Comparison of ENCODE assay signal across 36 cellular contexts in the genomic region with DNA sequence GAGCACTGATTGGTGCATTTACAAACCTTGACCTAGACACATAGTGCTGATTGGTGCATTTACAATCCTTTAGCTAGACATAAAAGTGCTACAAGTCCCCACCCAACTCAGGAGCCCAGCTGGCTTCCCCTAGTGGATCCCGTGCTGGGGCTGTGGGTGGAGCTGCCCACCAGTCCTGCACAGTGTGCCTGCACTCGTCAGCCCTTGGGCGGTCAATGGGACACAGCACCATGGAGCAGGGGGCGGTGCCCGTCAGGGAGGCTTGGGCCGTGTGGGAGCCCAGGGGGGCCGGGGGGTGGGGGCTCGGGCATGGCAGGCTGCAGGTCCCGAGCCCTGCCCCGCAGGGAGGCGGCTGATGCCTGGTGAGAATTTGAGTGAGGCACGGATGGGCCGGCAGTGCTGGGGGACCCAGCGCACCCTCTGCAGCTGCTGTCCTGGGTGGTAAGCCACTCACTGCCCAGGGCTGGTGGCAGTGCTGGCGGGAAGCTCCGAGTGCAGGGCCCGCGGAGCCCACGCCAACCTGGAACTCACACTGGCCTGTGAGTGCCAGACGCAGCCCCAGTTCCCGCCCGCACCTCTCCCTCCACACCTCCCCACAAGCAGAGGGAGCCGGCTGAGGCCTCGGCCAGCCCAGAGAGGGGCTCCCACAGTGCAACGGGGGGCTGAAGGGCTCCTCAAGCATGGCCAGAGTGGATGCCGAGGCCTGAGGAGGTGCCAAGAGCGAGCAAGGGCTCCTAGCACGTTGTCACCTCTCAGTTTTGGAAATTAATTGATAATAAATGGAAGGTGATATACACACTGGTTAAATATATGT.
"Had no signal": no experiment of that assay in that cellular context is flagged by ENCODE, and none has a peak within 500 bp of the region (broad histone marks: within the 10 kb centered on the region; RNA-seq: fewer than 3 reads in every experiment).

No MANE protein-coding gene starts in this region.

- H3K4me1 Mint-ChIP-seq: activated T-helper 17 cell treated with anti-CD3 and anti-CD28 coated beads, Interleukin-2, amount 50 U/mL, for 72 hours had no signal

- H3K27me3 Mint-ChIP-seq: activated B cell treated with CpG ODN at 0.5 μM for 24 hours; activated CD4-positive, alpha-beta memory T cell treated with anti-CD3 and anti-CD28 coated beads for 36 hours; activated CD4-positive, alpha-beta T cell treated with anti-CD3 and anti-CD28 coated beads, Interleukin-2, amount 10 ng/mL, durations not matched to agents 24 days and 14 days; activated CD8-positive, alpha-beta T cell treated with anti-CD3 and anti-CD28 coated beads for 36 hours; activated naive CD8-positive, alpha-beta T cell treated with anti-CD3 and anti-CD28 coated beads for 36 hours; activated T-helper 17 cell treated with anti-CD3 and anti-CD28 coated beads, Interleukin-2, amount 50 U/mL, for 72 hours had no signal

- ATAC-seq: activated CD8-positive, alpha-beta T cell treated with anti-CD3 and anti-CD28 coated beads for 36 hours; activated naive CD4-positive, alpha-beta T cell treated with anti-CD3 and anti-CD28 coated beads, Interleukin-2, amount 50 U/mL, for 72 hours; activated T-cell treated with anti-CD3 and anti-CD28 coated beads, Interleukin-2, amount 50 U/mL, for 4 hours; activated T-cell treated with anti-CD3 and anti-CD28 coated beads, Interleukin-2, amount 50 U/mL, for 72 hours; activated T-helper 17 cell treated with anti-CD3 and anti-CD28 coated beads, Interleukin-2, amount 50 U/mL, for 72 hours; body of pancreas had no signal

- DNase-seq: activated B cell treated with CpG ODN at 0.5 μM for 24 hours; activated CD4-positive, alpha-beta memory T cell treated with anti-CD3 and anti-CD28 coated beads for 36 hours; activated CD4-positive, alpha-beta T cell treated with anti-CD3 and anti-CD28 coated beads for 4 hours; activated CD4-positive, alpha-beta T cell treated with anti-CD3 and anti-CD28 coated beads, Interleukin-2, amount 10 ng/mL, durations not matched to agents 24 days and 14 days; activated CD4-positive, alpha-beta T cell treated with anti-CD3 and anti-CD28 coated beads, Interleukin-2, amount 50 U/mL, for 1 hour; activated CD4-positive, alpha-beta T cell treated with anti-CD3 and anti-CD28 coated beads, Interleukin-2, amount 50 U/mL, for 4 hours; activated CD4-positive, CD25-positive, alpha-beta regulatory T cell treated with anti-CD3 and anti-CD28 coated beads, Interleukin-2, amount 50 U/mL, for 72 hours; activated CD8-positive, alpha-beta memory T cell treated with anti-CD3 and anti-CD28 coated beads, Interleukin-2, amount 50 U/mL, for 4 hours; activated CD8-positive, alpha-beta T cell treated with anti-CD3 and anti-CD28 coated beads for 36 hours; activated effector memory CD4-positive, alpha-beta T cell treated with anti-CD3 and anti-CD28 coated beads, Interleukin-2, amount 50 U/mL, for 16 hours; activated gamma-delta T cell treated with Interleukin-2 at 50 U/mL for 16 hours; activated naive CD4-positive, alpha-beta T cell; activated naive CD4-positive, alpha-beta T cell treated with anti-CD3 and anti-CD28 coated beads for 36 hours; activated naive CD4-positive, alpha-beta T cell treated with anti-CD3 and anti-CD28 coated beads, Interleukin-2, amount 50 U/mL, for 16 hours; activated naive CD8-positive, alpha-beta T cell treated with anti-CD3 and anti-CD28 coated beads for 36 hours; activated T-cell treated with anti-CD3 and anti-CD28 coated beads for 4 hours; activated T-cell treated with anti-CD3 and anti-CD28 coated beads, Interleukin-2, amount 50 U/mL, for 1 hour; activated T-cell treated with anti-CD3 and anti-CD28 coated beads, Interleukin-2, amount 50 U/mL, for 4 hours; activated T-cell treated with anti-CD3 and anti-CD28 coated beads, Interleukin-2, amount 50 U/mL, for 72 hours; adrenal gland; amniotic stem cell; aorta; body of pancreas; brain microvascular endothelial cell; caudate nucleus; SW 1271; T-helper 1 cell; T-helper 2 cell; T-helper 9 cell had no signal

- H3K36me3 ChIP-seq: adrenal gland, brain microvascular endothelial cell, breast epithelium had no signal

- H3K4me3 Mint-ChIP-seq: activated B cell treated with CpG ODN at 0.5 μM for 24 hours; activated CD4-positive, alpha-beta memory T cell treated with anti-CD3 and anti-CD28 coated beads for 36 hours; activated CD4-positive, alpha-beta T cell treated with anti-CD3 and anti-CD28 coated beads, Interleukin-2, amount 10 ng/mL, durations not matched to agents 24 days and 14 days; activated CD8-positive, alpha-beta T cell treated with anti-CD3 and anti-CD28 coated beads for 36 hours; activated naive CD4-positive, alpha-beta T cell treated with anti-CD3 and anti-CD28 coated beads for 36 hours; activated naive CD8-positive, alpha-beta T cell treated with anti-CD3 and anti-CD28 coated beads for 36 hours; activated T-cell treated with anti-CD3 and anti-CD28 coated beads, Interleukin-2, amount 50 U/mL, for 4 hours; activated T-cell treated with anti-CD3 and anti-CD28 coated beads, Interleukin-2, amount 50 U/mL, for 72 hours; activated T-helper 1 cell treated with anti-CD3 and anti-CD28 coated beads, Interleukin-12 subunit alpha, Interleukin-12 subunit beta, Interleukin-2, Interleukin-4 antibody, amounts not matched to agents 30 ng/mL and 10 ng/mL and 1 ng/mL, durations not matched to agents 14 hours and 24 hours and 36 hours; activated T-helper 17 cell treated with anti-CD3 and anti-CD28 coated beads, Interleukin-2, amount 50 U/mL, for 72 hours; T-helper 1 cell treated with Interleukin-12 subunit alpha and Interleukin-12 subunit beta and Interleukin-4 antibody, amounts not matched to agents 30 μg/mL and 1 μg/mL, for 36 hours; T-helper 2 cell treated with Interferon-gamma antibody and Interleukin-4, amounts not matched to agents 5 μg/mL and 100 μg/mL, for 36 hours had no signal

- H3K27ac ChIP-seq: adrenal gland, body of pancreas, brain microvascular endothelial cell, breast epithelium, VCaP had no signal

- H3K27me3 ChIP-seq: adrenal gland, body of pancreas, brain microvascular endothelial cell, breast epithelium had no signal

- H3K27ac Mint-ChIP-seq: activated B cell treated with CpG ODN at 0.5 μM for 24 hours; activated CD4-positive, alpha-beta memory T cell treated with anti-CD3 and anti-CD28 coated beads for 36 hours; activated CD4-positive, alpha-beta T cell treated with anti-CD3 and anti-CD28 coated beads, Interleukin-2, amount 10 ng/mL, durations not matched to agents 24 days and 14 days; activated CD8-positive, alpha-beta T cell treated with anti-CD3 and anti-CD28 coated beads for 36 hours; activated naive CD4-positive, alpha-beta T cell treated with anti-CD3 and anti-CD28 coated beads for 36 hours; activated naive CD4-positive, alpha-beta T cell treated with anti-CD3 and anti-CD28 coated beads, Interleukin-2, amount 50 U/mL, for 72 hours; activated naive CD8-positive, alpha-beta T cell treated with anti-CD3 and anti-CD28 coated beads for 36 hours; activated T-cell treated with anti-CD3 and anti-CD28 coated beads, Interleukin-2, amount 50 U/mL, for 72 hours; activated T-helper 1 cell treated with anti-CD3 and anti-CD28 coated beads, Interleukin-12 subunit alpha, Interleukin-12 subunit beta, Interleukin-2, Interleukin-4 antibody, amounts not matched to agents 30 ng/mL and 10 ng/mL and 1 ng/mL, durations not matched to agents 14 hours and 24 hours and 36 hours; activated T-helper 17 cell treated with anti-CD3 and anti-CD28 coated beads, Interleukin-2, amount 50 U/mL, for 72 hours; T-helper 1 cell treated with Interleukin-12 subunit alpha and Interleukin-12 subunit beta and Interleukin-4 antibody, amounts not matched to agents 30 μg/mL and 1 μg/mL, for 36 hours; T-helper 2 cell treated with Interferon-gamma antibody and Interleukin-4, amounts not matched to agents 5 μg/mL and 100 μg/mL, for 36 hours had no signal

- H3K4me3 ChIP-seq: adrenal gland, body of pancreas, breast epithelium had no signal

- H3K4me1 ChIP-seq: adrenal gland, body of pancreas, breast epithelium had no signal

- H3K9me3 ChIP-seq: adrenal gland, body of pancreas had no signal
